8 cellular contexts compared by ENCODE assay signal in the genomic region with DNA sequence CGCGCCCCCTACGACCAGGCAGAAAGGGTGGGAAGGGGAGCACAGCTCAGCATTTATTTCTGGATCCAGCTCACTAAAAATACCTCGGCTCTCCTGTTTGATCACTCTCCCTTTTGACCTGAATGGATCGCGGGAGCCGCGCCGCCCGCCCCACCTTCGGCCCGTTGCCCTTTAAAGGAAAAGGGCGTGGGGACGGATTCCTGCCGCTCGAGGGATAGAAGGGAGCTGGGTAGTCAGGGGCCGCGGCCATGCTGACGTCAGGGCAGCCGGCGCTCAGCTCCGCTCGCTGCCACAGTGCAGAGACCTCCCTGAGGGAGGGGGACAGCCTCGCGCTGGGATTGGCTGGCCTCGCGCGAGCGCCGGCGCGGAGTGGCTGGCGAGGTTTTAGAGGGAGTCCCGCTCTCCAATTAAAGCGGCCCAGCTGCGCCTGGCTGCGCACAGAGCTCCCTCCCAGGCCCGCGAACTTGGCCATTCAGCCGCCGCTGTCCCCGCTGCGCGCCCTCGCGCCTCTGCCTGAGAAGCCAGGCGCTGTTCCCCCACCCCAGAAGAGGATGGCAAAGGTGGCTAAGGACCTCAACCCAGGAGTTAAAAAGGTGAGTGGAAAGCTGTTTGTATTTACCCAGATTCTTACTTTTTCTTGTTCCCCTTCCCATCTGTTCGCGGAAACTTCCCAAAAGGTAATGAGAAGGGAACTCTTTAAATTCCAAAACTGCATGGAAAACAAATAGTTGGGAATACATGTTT. TPM values are rescaled to one million over a fixed set of nuclear protein-coding genes. Genes with fewer than 3 reads are reported as not detected.
A peak's percentile ranks its signal among the peaks of the same experiment; 100 is the strongest.
DNase-seq lines count a peak whose midpoint lies in the region; ATAC-seq and TF ChIP-seq lines count a peak whose summit lies in the region.

TSS of gene LMCD1 (plus strand) at position 436 of the 744 bp plus-strand sequence. CDS start at position 552, 116 bp downstream.

- H3K27ac ChIP-seq in duodenal mucosa (ENCODE audit: low read depth, low read length) (peak within 1 kb of the TSS; percentile 39), liver (ENCODE audit: low read depth in 1 of 2, low read length in 2 of 2) (peak within 1 kb of the TSS; percentile 72 to 91)

- H3K9me3 ChIP-seq in duodenal mucosa (ENCODE audit: control insufficient read depth in 1 of 2, low read length in 2 of 2) (no peaks in the 10 kb centered on the region), liver (ENCODE audit: control insufficient read depth in 4 of 4, low read length in 3 of 4) (no peaks in the 10 kb centered on the region)

- H3K36me3 ChIP-seq in duodenal mucosa (ENCODE audit: control insufficient read depth in 1 of 2, insufficient read depth in 2 of 2, low read length in 2 of 2) (no peaks in the 10 kb centered on the region), liver (ENCODE audit: control insufficient read depth in 4 of 4, insufficient read depth in 3 of 4, low read depth in 1 of 4, low read length in 3 of 4) (no peaks in the 10 kb centered on the region)

- CTCF ChIA-PET in activated CD8-positive, alpha-beta T cell treated with anti-CD3 and anti-CD28 coated beads for 36 hours (lab: Charles Lee), result interaction anchor here (1.0 to 1.2 kb wide), 2 partner anchors 22 to 85 kb away, joined by 3 to 4 read pairs; no protein-coding TSS in a partner anchor

- TF ChIP-seq RAD21 in liver (IDR thresholded peaks at IDR 0.05), result peak; percentile 33 to 67

- no peaks in the 10 kb centered on the region for H3K9me3 Mint-ChIP-seq in activated CD8-positive, alpha-beta T cell treated with anti-CD3 and anti-CD28 coated beads for 36 hours

- peaks cover 10% of the 10 kb centered on the region for H3K4me1 Mint-ChIP-seq in activated CD8-positive, alpha-beta T cell treated with anti-CD3 and anti-CD28 coated beads for 36 hours (ENCODE audit: low read depth)

- POLR2A ChIA-PET in activated CD8-positive, alpha-beta T cell treated with anti-CD3 and anti-CD28 coated beads for 36 hours (lab: Charles Lee), result interaction anchor here (0.6 kb wide), 1 partner anchor 30 kb away, joined by 3 read pairs; no protein-coding TSS in a partner anchor

- H3K4me3 ChIP-seq in AG09309 (ENCODE audit: control insufficient read depth, low read depth, low read length), result peak within 1 kb of the TSS; percentile 61
- peak within 1 kb of the TSS; percentile 69 to 70 for H3K4me3 ChIP-seq in duodenal mucosa (ENCODE audit: low read depth in 1 of 2, low read length in 2 of 2)
- H3K4me3 ChIP-seq in liver (ENCODE audit: low read depth in 1 of 3, low read length in 3 of 3), result peak within 1 kb of the TSS; percentile 32 to 51 (median 43)

- peak within 1 kb of the TSS; percentile 55 for H3K4me3 Mint-ChIP-seq in activated CD8-positive, alpha-beta T cell treated with anti-CD3 and anti-CD28 coated beads for 36 hours

- ATAC-seq in GM19025 (IDR thresholded peaks at IDR 0.05; ENCODE audit: low read depth, unreplicated experiment) (peak; percentile 96), HG03196 (IDR thresholded peaks at IDR 0.05; ENCODE audit: unreplicated experiment) (peak; percentile 98)
- ATAC-seq in activated CD8-positive, alpha-beta T cell treated with anti-CD3 and anti-CD28 coated beads for 36 hours, result peak; percentile 98

- H3K36me3 Mint-ChIP-seq in activated CD8-positive, alpha-beta T cell treated with anti-CD3 and anti-CD28 coated beads for 36 hours (ENCODE audit: low read depth), result no peaks in the 10 kb centered on the region

- 1% methylated on average over 49 of the region's 49 CpGs for WGBS in liver

- H3K9ac ChIP-seq in duodenal mucosa (ENCODE audit: low read depth in 1 of 2, low read length in 2 of 2) (peak within 1 kb of the TSS; percentile 44 to 57), liver (ENCODE audit: low read depth in 1 of 2, low read length in 2 of 2) (peak within 1 kb of the TSS; percentile 56 to 87)

- intact Hi-C loops in activated CD8-positive, alpha-beta T cell treated with anti-CD3 and anti-CD28 coated beads for 36 hours (cut with micrococcal nuclease), result no loop called here

- H3K27me3 ChIP-seq in duodenal mucosa (ENCODE audit: control insufficient read depth in 1 of 2, insufficient read depth in 2 of 2, low read length in 2 of 2) (no peaks in the 10 kb centered on the region), liver (ENCODE audit: control insufficient read depth in 4 of 4, insufficient read depth in 4 of 4, low read length in 3 of 4) (no peaks in the 10 kb centered on the region)

- TF ChIP-seq CTCF in AG09309 (IDR thresholded peaks at IDR 0.05; ENCODE audit: control insufficient read depth, insufficient read depth, low read depth, low read length, missing control alignments) (peak; percentile 41), liver (IDR thresholded peaks at IDR 0.05; ENCODE audit: low read depth, low read length, missing input control) (peak; percentile 34)
- no peak for TF ChIP-seq CTCF in activated CD8-positive, alpha-beta T cell treated with anti-CD3 and anti-CD28 coated beads for 36 hours (IDR thresholded peaks at IDR 0.05)

- DNase-seq in AG09309 (ENCODE audit: low read depth), result peak; percentile 78
- DNase-seq in NCI-H524 treated with DMSO at 0.1 percent for 48 hours (lab: John Stamatoyannopoulos, UW), result peak; percentile 49
- peak; percentile 80 for DNase-seq in activated CD8-positive, alpha-beta T cell treated with anti-CD3 and anti-CD28 coated beads for 36 hours
- peak; percentile 81 for DNase-seq in stimulated activated CD4-positive, alpha-beta T cell treated with anti-CD3 and anti-CD28 coated beads, Interleukin-4, amount 100 ng/mL, for 1 hour

- H3K4me1 ChIP-seq in duodenal mucosa (ENCODE audit: control insufficient read depth in 1 of 2, insufficient read depth in 2 of 2, low read length in 2 of 2) (peaks cover 12 to 27% of the 10 kb centered on the region in 2 donors), liver (ENCODE audit: control insufficient read depth in 4 of 4, insufficient read depth in 4 of 4, low read length in 3 of 4) (peaks cover 4 to 38% (median 19%) of the 10 kb centered on the region in 4 donors)

- H3K27me3 Mint-ChIP-seq in activated CD8-positive, alpha-beta T cell treated with anti-CD3 and anti-CD28 coated beads for 36 hours, result peaks cover 14% of the 10 kb centered on the region

- H3K27ac Mint-ChIP-seq in activated CD8-positive, alpha-beta T cell treated with anti-CD3 and anti-CD28 coated beads for 36 hours, result no peak within 1 kb of the TSS

TF ChIP-seq in liver, 16 proteins besides CTCF, POLR2A, EP300 and RAD21 (continues in another document):
- TF ChIP-seq ATF3 (IDR thresholded peaks at IDR 0.05), result no peak
- TF ChIP-seq HNF4A (conservative IDR thresholded peaks at IDR 0.05), result peak; percentile 50 to 57
- TF ChIP-seq, protein P1, sequence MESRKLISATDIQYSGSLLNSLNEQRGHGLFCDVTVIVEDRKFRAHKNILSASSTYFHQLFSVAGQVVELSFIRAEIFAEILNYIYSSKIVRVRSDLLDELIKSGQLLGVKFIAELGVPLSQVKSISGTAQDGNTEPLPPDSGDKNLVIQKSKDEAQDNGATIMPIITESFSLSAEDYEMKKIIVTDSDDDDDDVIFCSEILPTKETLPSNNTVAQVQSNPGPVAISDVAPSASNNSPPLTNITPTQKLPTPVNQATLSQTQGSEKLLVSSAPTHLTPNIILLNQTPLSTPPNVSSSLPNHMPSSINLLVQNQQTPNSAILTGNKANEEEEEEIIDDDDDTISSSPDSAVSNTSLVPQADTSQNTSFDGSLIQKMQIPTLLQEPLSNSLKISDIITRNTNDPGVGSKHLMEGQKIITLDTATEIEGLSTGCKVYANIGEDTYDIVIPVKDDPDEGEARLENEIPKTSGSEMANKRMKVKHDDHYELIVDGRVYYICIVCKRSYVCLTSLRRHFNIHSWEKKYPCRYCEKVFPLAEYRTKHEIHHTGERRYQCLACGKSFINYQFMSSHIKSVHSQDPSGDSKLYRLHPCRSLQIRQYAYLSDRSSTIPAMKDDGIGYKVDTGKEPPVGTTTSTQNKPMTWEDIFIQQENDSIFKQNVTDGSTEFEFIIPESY (IDR thresholded peaks at IDR 0.05), result peak; percentile 24
- TF ChIP-seq, protein P2, sequence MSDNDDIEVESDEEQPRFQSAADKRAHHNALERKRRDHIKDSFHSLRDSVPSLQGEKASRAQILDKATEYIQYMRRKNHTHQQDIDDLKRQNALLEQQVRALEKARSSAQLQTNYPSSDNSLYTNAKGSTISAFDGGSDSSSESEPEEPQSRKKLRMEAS (IDR thresholded peaks at IDR 0.05), result peak; percentile 51
- TF ChIP-seq TAF1 (conservative IDR thresholded peaks at IDR 0.05), result peak; percentile 77
- TF ChIP-seq RXRA (IDR thresholded peaks at IDR 0.05), result peak; percentile 64 to 67
- TF ChIP-seq REST (IDR thresholded peaks at IDR 0.05), result peak; percentile 83
- TF ChIP-seq YY1 (IDR thresholded peaks at IDR 0.05), result peak; percentile 96
- no peak for TF ChIP-seq HNF4G (IDR thresholded peaks at IDR 0.05)
- TF ChIP-seq GABPA (IDR thresholded peaks at IDR 0.05 in 1 of 2, conservative IDR thresholded peaks at IDR 0.05 in 1 of 2), result no peak

RNA-seq across cellular contexts. Expression of gene LMCD1, which starts in this region (rescaled TPM):
- total RNA-seq in activated CD8-positive, alpha-beta T cell treated with anti-CD3 and anti-CD28 coated beads for 36 hours, result 1 to 10 TPM; 2.1 to 2.2 TPM
- total RNA-seq in liver, result 1 to 10 TPM; 5.2 to 8.3 TPM
- polyA plus RNA-seq in liver, result 1 to 10 TPM; 3.1 to 6.8 TPM

Comparison
In these comparisons a context has a peak if more than half of its experiments do, and no peak if none do; other contexts are left out.
1. Peak in every context shown above with its lines: DNase-seq, ATAC-seq, H3K4me3 ChIP-seq and H3K27ac ChIP-seq.